ENCODE assay signal across 15 cellular contexts in genomic region chr15:59516655-59517461, GRCh38.
A peak's percentile ranks its signal among the peaks of the same experiment; 100 is the strongest.
DNase-seq lines count a peak whose midpoint lies in the region; ATAC-seq and TF ChIP-seq lines count a peak whose summit lies in the region.
"Had no signal": no experiment of that assay in that cellular context is flagged by ENCODE, and none has a peak within 500 bp of the region (broad histone marks: within the 10 kb centered on the region; RNA-seq: fewer than 3 reads in every experiment).

No MANE protein-coding gene starts in this region.

- CTCF ChIA-PET in OCI-LY7 (lab: Charles Lee; ENCODE audit: unreplicated experiment) = interaction anchor here (0.7 to 2.0 kb wide), 3 partner anchors 8 to 12 kb away, joined by 3 to 4 read pairs (median 3); no protein-coding TSS in a partner anchor
- CTCF ChIA-PET in activated CD4-positive, alpha-beta memory T cell treated with anti-CD3 and anti-CD28 coated beads for 36 hours (lab: Charles Lee) = interaction anchor here (1.6 to 6.7 kb wide), 3 partner anchors 12 to 560 kb away, joined by 4 to 47 read pairs (median 6); no protein-coding TSS in a partner anchor

- TF ChIP-seq POLR2A in spleen (IDR thresholded peaks at IDR 0.05) = no peak

- peaks cover 29% of the 10 kb centered on the region for H3K4me1 ChIP-seq in OCI-LY7 (ENCODE audit: insufficient read depth, low read length, poor library complexity, severe bottlenecking)
- H3K4me1 ChIP-seq in spleen = peaks cover 4 to 43% (median 20%) of the 10 kb centered on the region in 6 donors
- H3K4me1 ChIP-seq: tibial artery had no signal

- no peaks in the 10 kb centered on the region for H3K79me2 ChIP-seq in OCI-LY7 (ENCODE audit: insufficient read depth, low read depth, low read length)

- no peaks in the 10 kb centered on the region for H3K9me2 ChIP-seq in OCI-LY7 (ENCODE audit: insufficient read depth, low read length)

- no peaks in the 10 kb centered on the region; the same call in 1 of the 2 replicates for H3K9me3 ChIP-seq in OCI-LY7 (ENCODE audit: low read length)
- H3K9me3 ChIP-seq in spleen = no peaks in the 10 kb centered on the region
- H3K9me3 ChIP-seq: left lung, tibial artery had no signal

- 59 to 62% (median 62%) methylated on average over 9 of the region's 9 CpGs for WGBS in spleen, 5 donors

- no peak overlapping the region for H3K27ac Mint-ChIP-seq in activated CD4-positive, alpha-beta memory T cell treated with anti-CD3 and anti-CD28 coated beads for 36 hours
- H3K27ac Mint-ChIP-seq: activated T-helper 17 cell treated with anti-CD3 and anti-CD28 coated beads, Interleukin-2, amount 50 U/mL, for 72 hours had no signal

- no peaks in the 10 kb centered on the region for H3K4me1 Mint-ChIP-seq in activated CD4-positive, alpha-beta memory T cell treated with anti-CD3 and anti-CD28 coated beads for 36 hours (ENCODE audit: low read depth)
- H3K4me1 Mint-ChIP-seq: activated T-helper 17 cell treated with anti-CD3 and anti-CD28 coated beads, Interleukin-2, amount 50 U/mL, for 72 hours had no signal

- TSS peak; percentile 69 for BruUV-seq in OCI-LY7 (replicated peaks; lab: Mats Ljungman, UMichigan)

- H3K4me3 Mint-ChIP-seq in activated CD4-positive, alpha-beta memory T cell treated with anti-CD3 and anti-CD28 coated beads for 36 hours = no peak overlapping the region
- H3K4me3 Mint-ChIP-seq: activated T-helper 17 cell treated with anti-CD3 and anti-CD28 coated beads, Interleukin-2, amount 50 U/mL, for 72 hours had no signal

- no peaks in the 10 kb centered on the region for H3K27me3 ChIP-seq in spleen (replicated peaks in 1 of 7)
- H3K27me3 ChIP-seq: left lung, tibial artery had no signal

- H3K9me3 Mint-ChIP-seq in activated CD4-positive, alpha-beta memory T cell treated with anti-CD3 and anti-CD28 coated beads for 36 hours = no peaks in the 10 kb centered on the region
- H3K9me3 Mint-ChIP-seq: activated T-helper 17 cell treated with anti-CD3 and anti-CD28 coated beads, Interleukin-2, amount 50 U/mL, for 72 hours had no signal

- peak; percentile 44 for ATAC-seq in GM18861 (IDR thresholded peaks at IDR 0.05; ENCODE audit: unreplicated experiment)
- peak; percentile 48 for ATAC-seq in HG02623 (IDR thresholded peaks at IDR 0.05; ENCODE audit: unreplicated experiment)
- no peak for ATAC-seq in HG03139 (IDR thresholded peaks at IDR 0.05; ENCODE audit: unreplicated experiment)
- ATAC-seq: activated T-helper 17 cell treated with anti-CD3 and anti-CD28 coated beads, Interleukin-2, amount 50 U/mL, for 72 hours; left lung had no signal

- no peaks in the 10 kb centered on the region for H3K36me3 ChIP-seq in OCI-LY7 (ENCODE audit: insufficient read depth, low read length)
- H3K36me3 ChIP-seq in spleen = no peaks in the 10 kb centered on the region
- H3K36me3 ChIP-seq: left lung, tibial artery had no signal

- peak overlapping the region; percentile 99 for H2AFZ ChIP-seq in OCI-LY7 (ENCODE audit: low read length)

- H3K4me2 ChIP-seq in OCI-LY7 (ENCODE audit: low read length) = peak overlapping the region; percentile 70

- H3K36me3 Mint-ChIP-seq in activated CD4-positive, alpha-beta memory T cell treated with anti-CD3 and anti-CD28 coated beads for 36 hours = no peaks in the 10 kb centered on the region

- TF ChIP-seq CTCF in OCI-LY7 (conservative IDR thresholded peaks at IDR 0.05; ENCODE audit: low read length) (no peak), spleen (IDR thresholded peaks at IDR 0.05 in 8 of 11, conservative IDR thresholded peaks at IDR 0.05 in 3 of 11) (no peak)

- POLR2A ChIA-PET in OCI-LY7 (lab: Charles Lee) = interaction anchor here (0.6 to 4.0 kb wide), 15 partner anchors 10 to 933 kb away, joined by 3 to 23 read pairs (median 6); partner anchors contain the start of gene RNF111
- POLR2A ChIA-PET in activated CD4-positive, alpha-beta memory T cell treated with anti-CD3 and anti-CD28 coated beads for 36 hours (lab: Charles Lee) = no interaction called here

- H3K4me3 ChIP-seq in OCI-LY7 (ENCODE audit: low read depth, low read length, poor library complexity, severe bottlenecking) = peak overlapping the region; percentile 35
- no peak overlapping the region for H3K4me3 ChIP-seq in spleen
- H3K4me3 ChIP-seq: left lung, tibial artery had no signal

- no peaks in the 10 kb centered on the region for H4K20me1 ChIP-seq in OCI-LY7 (ENCODE audit: insufficient read depth, low read length)

- H3K27ac ChIP-seq in OCI-LY7 (ENCODE audit: low read depth, low read length, poor library complexity, severe bottlenecking) = peak overlapping the region; percentile 78
- peak overlapping the region; percentile 3 to 85 (median 68) for H3K27ac ChIP-seq in spleen
- H3K27ac ChIP-seq: left lung, tibial artery had no signal

- intact Hi-C loops in OCI-LY7 (cut with micrococcal nuclease; ENCODE audit: unreplicated experiment) = no loop called here
- intact Hi-C loops in spleen (cut with DNase I; ENCODE audit: low total_unique reads) = no loop called here
- intact Hi-C loops in activated CD4-positive, alpha-beta memory T cell treated with anti-CD3 and anti-CD28 coated beads for 36 hours (cut with micrococcal nuclease) = no loop called here

- peak; percentile 73 for DNase-seq in OCI-LY7 (ENCODE audit: low spot score)
- DNase-seq in spleen = no peak
- DNase-seq in DMS114 treated with DMSO at 0.1 percent for 48 hours (lab: John Stamatoyannopoulos, UW; ENCODE audit: unreplicated experiment) = no peak
- DNase-seq in NCI-H524 (lab: John Stamatoyannopoulos, UW) = no peak
- no peak for DNase-seq in activated CD4-positive, alpha-beta memory T cell treated with anti-CD3 and anti-CD28 coated beads for 36 hours
- DNase-seq: activated CD4-positive, CD25-positive, alpha-beta regulatory T cell treated with anti-CD3 and anti-CD28 coated beads, Interleukin-2, amount 50 U/mL, for 72 hours; COR-L47; left lung; NCI-H1436 treated with DMSO at 0.1 percent for 48 hours; NCI-H774; tibial artery had no signal

- H3K27me3 Mint-ChIP-seq in activated CD4-positive, alpha-beta memory T cell treated with anti-CD3 and anti-CD28 coated beads for 36 hours = peaks cover 4% of the 10 kb centered on the region
- H3K27me3 Mint-ChIP-seq: activated T-helper 17 cell treated with anti-CD3 and anti-CD28 coated beads, Interleukin-2, amount 50 U/mL, for 72 hours had no signal
